ENCODE assay signal across 29 cellular contexts in the genomic region with DNA sequence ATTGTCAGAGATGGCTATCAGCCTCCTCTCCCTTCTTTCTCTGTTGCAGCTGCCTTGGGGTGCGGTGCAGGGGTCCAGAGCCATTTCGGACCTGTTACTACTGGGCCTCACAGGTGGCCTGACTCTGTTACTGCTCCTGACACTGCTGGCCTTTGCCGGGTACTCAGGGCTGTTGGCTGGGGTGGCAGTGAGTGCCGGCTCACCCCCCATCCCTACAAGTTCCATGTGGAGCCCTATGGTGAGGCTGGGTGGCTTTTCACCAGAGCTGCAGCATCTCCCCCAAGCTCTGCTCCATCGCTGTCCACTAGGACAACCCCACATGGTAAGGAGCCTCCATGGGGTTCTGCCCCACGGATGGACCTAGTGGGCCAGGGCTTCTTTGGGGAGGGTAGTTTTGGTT. TPM values are rescaled to one million over a fixed set of nuclear protein-coding genes. Genes with fewer than 3 reads are reported as not detected.
"Had no signal": no experiment of that assay in that cellular context is flagged by ENCODE, and none has a peak within 500 bp of the region (broad histone marks: within the 10 kb centered on the region; RNA-seq: fewer than 3 reads in every experiment).

No MANE protein-coding gene starts in this region.

- H3K4me1 ChIP-seq: lower lobe of right lung, neural progenitor cell, pancreas, prostate gland, transverse colon, uterus had no signal

- H3K9ac ChIP-seq: neural progenitor cell had no signal

- H3K36me3 ChIP-seq: heart left ventricle, lower lobe of right lung, neural progenitor cell, neutrophil, pancreas, prostate gland, suprapubic skin, transverse colon, upper lobe of left lung, uterus had no signal

- H3K4me3 ChIP-seq: heart left ventricle, lower lobe of right lung, neural progenitor cell, pancreas, prostate gland, skin epidermis, suprapubic skin, transverse colon, upper lobe of left lung, uterus had no signal

- DNase-seq: islet precursor cell; kidney glomerular epithelial cell; left cardiac atrium; left ventricle myocardium superior; lower lobe of right lung; mammary epithelial cell; mesenchymal stem cell; naive B cell; natural killer cell; nephron progenitor cell; occipital lobe; pancreas; retina; right cardiac atrium; stimulated activated CD4-positive, alpha-beta T cell treated with anti-CD3 and anti-CD28 coated beads, Interleukin-4, amount 100 ng/mL, for 24 hours; stimulated activated naive CD4-positive, alpha-beta T cell; transverse colon; uterus had no signal

- H3K27ac ChIP-seq: lower lobe of right lung, neural progenitor cell, neutrophil, pancreas, prostate gland, skin epidermis, suprapubic skin, transverse colon, upper lobe of left lung had no signal

- FAIRE-seq: pancreas had no signal

- H3K9me3 ChIP-seq: lower lobe of right lung, pancreas, prostate gland, suprapubic skin, uterus had no signal

- H3K4me3 Mint-ChIP-seq: natural killer cell; nephron progenitor cell; neural progenitor cell; stimulated activated effector memory CD8-positive, alpha-beta T cell treated with anti-CD3 and anti-CD28 coated beads, Interleukin-12 subunit alpha, Interleukin-12 subunit beta, amount 100 ng/mL, for 72 hours; stimulated activated naive CD8-positive, alpha-beta T cell treated with anti-CD3 and anti-CD28 coated beads, Interleukin-15, Interleukin-2, amounts not matched to agents 100 ng/mL and 50 ng/mL, for 24 hours had no signal

- H3K36me3 Mint-ChIP-seq: naive B cell; neural progenitor cell; stimulated activated effector memory CD8-positive, alpha-beta T cell treated with anti-CD3 and anti-CD28 coated beads, Interleukin-12 subunit alpha, Interleukin-12 subunit beta, amount 100 ng/mL, for 72 hours had no signal

- H3K27me3 ChIP-seq: neural progenitor cell, pancreas, uterus had no signal

- ATAC-seq: heart left ventricle; left cardiac atrium; left lobe of liver; left ventricle myocardium superior; lower lobe of right lung; natural killer cell; pancreas; right cardiac atrium; sciatic nerve; stimulated activated effector memory CD8-positive, alpha-beta T cell treated with anti-CD3 and anti-CD28 coated beads, Interleukin-12 subunit alpha, Interleukin-12 subunit beta, amount 100 ng/mL, for 72 hours had no signal

- H3K4me1 Mint-ChIP-seq: naive B cell; natural killer cell; nephron progenitor cell; neural progenitor cell; stimulated activated effector memory CD8-positive, alpha-beta T cell treated with anti-CD3 and anti-CD28 coated beads, Interleukin-12 subunit alpha, Interleukin-12 subunit beta, amount 100 ng/mL, for 72 hours had no signal

- H3K27ac Mint-ChIP-seq: naive B cell; natural killer cell; nephron progenitor cell; neural progenitor cell; stimulated activated effector memory CD8-positive, alpha-beta T cell treated with anti-CD3 and anti-CD28 coated beads, Interleukin-12 subunit alpha, Interleukin-12 subunit beta, amount 100 ng/mL, for 72 hours; stimulated activated naive CD8-positive, alpha-beta T cell treated with anti-CD3 and anti-CD28 coated beads, Interleukin-15, Interleukin-2, amounts not matched to agents 100 ng/mL and 50 ng/mL, for 24 hours had no signal

RNA-seq across cellular contexts. Expression of gene ZNF492, which starts 13.7 kb away (rescaled TPM):
- total RNA-seq: left lobe of liver had no signal
- polyA plus RNA-seq: mammary epithelial cell had no signal
